In genomic region chr19:10544242-10544752, GRCh38 we compare ENCODE assay signal across 8 cellular contexts. TPM values are rescaled to one million over a fixed set of nuclear protein-coding genes. Genes with fewer than 3 reads are reported as not detected.
DNase-seq lines count a peak whose midpoint lies in the region; ATAC-seq, FAIRE-seq and TF ChIP-seq lines count a peak whose summit lies in the region.

No MANE protein-coding gene starts in this region.

- H3K9me3 ChIP-seq in A549: no peaks in the 10 kb centered on the region
- no peaks in the 10 kb centered on the region for H3K9me3 ChIP-seq in ectodermal cell (ENCODE audit: control insufficient read depth, low read length)
- no peaks in the 10 kb centered on the region for H3K9me3 ChIP-seq in muscle layer of colon (ENCODE audit: low read length)

- peaks cover 6% of the 10 kb centered on the region; the same call in 2 of the 3 replicates for H3K4me1 ChIP-seq in A549
- H3K4me1 ChIP-seq in ectodermal cell (ENCODE audit: control insufficient read depth, insufficient read depth, low read length): no peaks in the 10 kb centered on the region
- peaks cover 16% of the 10 kb centered on the region for H3K4me1 ChIP-seq in muscle layer of colon (ENCODE audit: insufficient read depth, low read length)

- 32% methylated on average over 10 of the region's 22 CpGs for WGBS in A549 (ENCODE audit: missing lambda C conversion rate)
- 29 to 30% methylated on average over 22 of the region's 22 CpGs for WGBS in ectodermal cell, 2 experiments

- CTCF ChIA-PET in A549 (lab: Yijun Ruan, JAX): interaction anchor here (1.2 kb wide), 1 partner anchor 12 kb away, joined by 3 read pairs; no protein-coding TSS in a partner anchor

- TF ChIP-seq CTCF in A549 (IDR thresholded peaks at IDR 0.05): no peak

- TF ChIP-seq EP300 in A549 (IDR thresholded peaks at IDR 0.05): no peak

- H3K4me2 ChIP-seq in A549: peak overlapping the region; percentile 66

- ATAC-seq in A549: peak; percentile 38 to 49; a peak in 4 of 6 replicates
- peak; percentile 17 for ATAC-seq in GM18909 (IDR thresholded peaks at IDR 0.05; ENCODE audit: poor library complexity, unreplicated experiment)

- H3K27ac ChIP-seq in A549: peak overlapping the region; percentile 91 to 99
- no peak overlapping the region for H3K27ac ChIP-seq in ectodermal cell (ENCODE audit: insufficient read depth, low read depth, low read length, poor library complexity, severe bottlenecking)
- peak overlapping the region; percentile 90 for H3K27ac ChIP-seq in muscle layer of colon (ENCODE audit: low read depth, low read length)

- peak overlapping the region; percentile 94 for H3K4me3 ChIP-seq in A549
- H3K4me3 ChIP-seq in ectodermal cell (ENCODE audit: insufficient read depth, low read depth, low read length): peak overlapping the region; percentile 90
- peak overlapping the region; percentile 83 to 97 for H3K4me3 ChIP-seq in muscle layer of colon (ENCODE audit: low read depth in 1 of 2, low read length in 2 of 2)

- H3K9ac ChIP-seq in muscle layer of colon (ENCODE audit: low read length): peak overlapping the region; percentile 50

- peaks cover 7% of the 10 kb centered on the region for H3K36me3 ChIP-seq in ectodermal cell (ENCODE audit: control insufficient read depth, insufficient read depth, low read length)
- H3K36me3 ChIP-seq in muscle layer of colon (ENCODE audit: insufficient read depth, low read length): peaks cover 15% of the 10 kb centered on the region

- no peak for FAIRE-seq in A549 (lab: Jason Lieb, UNC)

- POLR2A ChIA-PET in A549 (lab: Yijun Ruan, JAX): no interaction called here

- no peaks in the 10 kb centered on the region for H3K27me3 ChIP-seq in ectodermal cell (ENCODE audit: control insufficient read depth, insufficient read depth, low read length, poor library complexity, severe bottlenecking)
- no peaks in the 10 kb centered on the region for H3K27me3 ChIP-seq in muscle layer of colon (ENCODE audit: control insufficient read depth in 1 of 2, insufficient read depth in 2 of 2, low read length in 2 of 2)

- no peak for DNase-seq in A549 (ENCODE audit: low read depth in 1 of 2, low spot score in 1 of 2)
- peak; percentile 47 for DNase-seq in RPMI8226
- no peak for DNase-seq in NCI-H1694 treated with DMSO at 0.1 percent for 48 hours (lab: John Stamatoyannopoulos, UW)
- no peak for DNase-seq in Kasumi-1 (lab: John Stamatoyannopoulos, UW)
- DNase-seq in kidney glomerular epithelial cell (lab: John Stamatoyannopoulos, UW): no peak

- TF ChIP-seq POLR2A in A549 (IDR thresholded peaks at IDR 0.05; ENCODE audit: low read length): no peak

- no peak for TF ChIP-seq RAD21 in A549 (conservative IDR thresholded peaks at IDR 0.05 in 1 of 2, IDR thresholded peaks at IDR 0.05 in 1 of 2)

TF ChIP-seq in A549, 52 proteins besides CTCF, POLR2A, EP300 and RAD21:
- TF ChIP-seq MAX (IDR thresholded peaks at IDR 0.05) (no peak), CEBPB (IDR thresholded peaks at IDR 0.05) (no peak), HDAC2 (IDR thresholded peaks at IDR 0.05) (peak; percentile 78), KDM1A (IDR thresholded peaks at IDR 0.05; ENCODE audit: low read depth) (peak; percentile 79; the same call in 1 of the 2 replicates), ESRRA (IDR thresholded peaks at IDR 0.05; ENCODE audit: borderline replicate concordance, low read length) (peak; percentile 95; the same call in 1 of the 2 replicates)

RNA-seq across cellular contexts. Expression of gene ATG4D, which starts 0.6 kb away (rescaled TPM):
- 6.9 and 7.3 TPM in 2 replicates for polyA plus RNA-seq in A549 (2011; rRNA removed)
- polyA plus RNA-seq in A549 (2012; cell fraction: cytosol; rRNA removed): 17.8 and 24.2 TPM in 2 replicates
- 69.2 and 76.8 TPM in 2 replicates for polyA plus RNA-seq in A549 (2012; cell fraction: nucleus; rRNA removed)
- polyA plus RNA-seq in A549 (2017; fragmentation: RNase III; extraction: RNeasy Plus Mini Kit Qiagen cat#74134 plus additional on column Dnase treatment): 10.4 to 12.4 TPM (median 10.7 TPM) in 3 replicates
- polyA minus RNA-seq in A549 (2011; rRNA and poly(A)+ RNA removed): 10.8 and 14.9 TPM in 2 replicates
- polyA plus RNA-seq in ectodermal cell (2013, experiment 1 of 4): 30.4 TPM
- 30.2 TPM for polyA plus RNA-seq in ectodermal cell (2013, experiment 2 of 4)
- polyA plus RNA-seq in ectodermal cell (2013, experiment 3 of 4): 21.1 TPM
- polyA plus RNA-seq in ectodermal cell (2013, experiment 4 of 4): 23.8 TPM

RNA-seq across cellular contexts. Expression of gene KRI1, which starts 21.5 kb away (rescaled TPM):
- polyA plus RNA-seq in A549 (2011; rRNA removed) (10.6 and 21.6 TPM in 2 replicates), A549 (2017; fragmentation: RNase III; extraction: RNeasy Plus Mini Kit Qiagen cat#74134 plus additional on column Dnase treatment) (23.2 to 25.6 TPM (median 25.2 TPM) in 3 replicates)
- polyA plus RNA-seq in A549 (2012; cell fraction: cytosol; rRNA removed): 14.0 and 14.4 TPM in 2 replicates
- 42.6 and 45.9 TPM in 2 replicates for polyA plus RNA-seq in A549 (2012; cell fraction: nucleus; rRNA removed)
- 5.7 and 6.3 TPM in 2 replicates for polyA minus RNA-seq in A549 (2011; rRNA and poly(A)+ RNA removed)
- 44.1 TPM for polyA plus RNA-seq in ectodermal cell (2013, experiment 1 of 4)
- polyA plus RNA-seq in ectodermal cell (2013, experiment 2 of 4): 39.5 TPM
- polyA plus RNA-seq in ectodermal cell (2013, experiment 3 of 4): 36.2 TPM
- 33.4 TPM for polyA plus RNA-seq in ectodermal cell (2013, experiment 4 of 4)

RNA-seq across cellular contexts. Expression of gene CDKN2D, which starts 24.5 kb away (rescaled TPM):
- polyA plus RNA-seq in A549 (2011; rRNA removed) (2.6 and 3.1 TPM in 2 replicates), A549 (2017; fragmentation: RNase III; extraction: RNeasy Plus Mini Kit Qiagen cat#74134 plus additional on column Dnase treatment) (3.9 to 4.3 TPM (median 4.1 TPM) in 3 replicates)
- 9.4 and 11.5 TPM in 2 replicates for polyA plus RNA-seq in A549 (2012; cell fraction: cytosol; rRNA removed)
- 4.8 and 8.9 TPM in 2 replicates for polyA plus RNA-seq in A549 (2012; cell fraction: nucleus; rRNA removed)
- 1.0 and 2.0 TPM in 2 replicates for polyA minus RNA-seq in A549 (2011; rRNA and poly(A)+ RNA removed)
- 3.8 TPM for polyA plus RNA-seq in ectodermal cell (2013, experiment 1 of 4)
- 2.3 TPM for polyA plus RNA-seq in ectodermal cell (2013, experiment 2 of 4)
- polyA plus RNA-seq in ectodermal cell (2013, experiment 3 of 4): 3.6 TPM
- 5.0 TPM for polyA plus RNA-seq in ectodermal cell (2013, experiment 4 of 4)

RNA-seq across cellular contexts. Expression of gene S1PR5, which starts 27.1 kb away (rescaled TPM):
- polyA plus RNA-seq in A549 (2011; rRNA removed) (0.99 and 2.1 TPM in 2 replicates), A549 (2017; fragmentation: RNase III; extraction: RNeasy Plus Mini Kit Qiagen cat#74134 plus additional on column Dnase treatment) (3.0 to 3.8 TPM (median 3.1 TPM) in 3 replicates)
- polyA plus RNA-seq in A549 (2012; cell fraction: cytosol; rRNA removed): 2.2 and 3.3 TPM in 2 replicates
- 2.5 and 5.1 TPM in 2 replicates for polyA plus RNA-seq in A549 (2012; cell fraction: nucleus; rRNA removed)
- polyA minus RNA-seq in A549 (2011; rRNA and poly(A)+ RNA removed): 0.78 and 0.83 TPM in 2 replicates
- 1.1 TPM for polyA plus RNA-seq in ectodermal cell (2013, experiment 1 of 4)
- 1.5 TPM for polyA plus RNA-seq in ectodermal cell (2013, experiment 2 of 4)
- polyA plus RNA-seq in ectodermal cell (2013, experiment 3 of 4): 0.96 TPM
- polyA plus RNA-seq in ectodermal cell (2013, experiment 4 of 4): 1.2 TPM

RNA-seq across cellular contexts. Expression of gene KEAP1, which starts 41.1 kb away (rescaled TPM):
- 49.3 and 60.6 TPM in 2 replicates for polyA plus RNA-seq in A549 (2011; rRNA removed)
- 99.6 and 128 TPM in 2 replicates for polyA plus RNA-seq in A549 (2012; cell fraction: cytosol; rRNA removed)
- 115 and 159 TPM in 2 replicates for polyA plus RNA-seq in A549 (2012; cell fraction: nucleus; rRNA removed)
- polyA plus RNA-seq in A549 (2017; fragmentation: RNase III; extraction: RNeasy Plus Mini Kit Qiagen cat#74134 plus additional on column Dnase treatment): 67.7 to 73.6 TPM (median 72.1 TPM) in 3 replicates
- polyA minus RNA-seq in A549 (2011; rRNA and poly(A)+ RNA removed): 102 and 118 TPM in 2 replicates
- polyA plus RNA-seq in ectodermal cell (2013, experiment 1 of 4): 51.5 TPM
- 56.5 TPM for polyA plus RNA-seq in ectodermal cell (2013, experiment 2 of 4)
- 41.7 TPM for polyA plus RNA-seq in ectodermal cell (2013, experiment 3 of 4)
- polyA plus RNA-seq in ectodermal cell (2013, experiment 4 of 4): 39.9 TPM
